14 cellular contexts compared by ENCODE assay signal in the genomic region with DNA sequence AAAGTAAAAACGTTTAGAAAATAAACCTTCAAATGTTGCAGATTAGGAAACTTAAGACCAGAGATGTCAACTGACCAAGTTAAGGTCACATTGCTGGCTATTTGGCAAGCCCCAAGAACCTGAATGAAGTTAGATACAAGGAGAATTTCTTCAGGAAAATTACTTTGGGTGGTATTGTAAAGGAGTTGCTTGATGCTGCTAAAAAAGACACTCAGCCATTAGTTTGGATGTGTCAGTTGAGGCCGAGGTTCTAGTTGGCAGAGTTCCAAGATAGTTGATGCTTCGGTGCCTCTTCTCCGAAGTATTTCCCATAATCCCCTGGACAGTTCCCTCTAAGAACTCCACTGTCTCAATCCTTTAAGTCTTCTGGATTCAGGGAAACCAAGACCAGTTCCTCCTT. TPM values are rescaled to one million over a fixed set of nuclear protein-coding genes. Genes with fewer than 3 reads are reported as not detected.
DNase-seq lines count a peak whose midpoint lies in the region; ATAC-seq lines count a peak whose summit lies in the region.
"Had no signal": no experiment of that assay in that cellular context is flagged by ENCODE, and none has a peak within 500 bp of the region (broad histone marks: within the 10 kb centered on the region; RNA-seq: fewer than 3 reads in every experiment).

No MANE protein-coding gene starts in this region.

- H3K4me1 ChIP-seq in CD4-positive, CD25-positive, alpha-beta regulatory T cell (ENCODE audit: control insufficient read depth, insufficient read depth, low read length, poor library complexity, severe bottlenecking) = peaks cover 18% of the 10 kb centered on the region
- H3K4me1 ChIP-seq in HUES48 (ENCODE audit: control insufficient read depth, insufficient read depth, low read length) = peaks cover 13% of the 10 kb centered on the region

- ATAC-seq in CD4-positive, CD25-positive, alpha-beta regulatory T cell (ENCODE audit: low read depth in 2 of 2) = no peak
- ATAC-seq in memory B cell (ENCODE audit: low read depth) = no peak
- no peak for ATAC-seq in HG03469 (IDR thresholded peaks at IDR 0.05; ENCODE audit: unreplicated experiment)

- peaks cover 22% of the 10 kb centered on the region for H3K36me3 Mint-ChIP-seq in CD4-positive, CD25-positive, alpha-beta regulatory T cell
- H3K36me3 Mint-ChIP-seq in activated naive CD8-positive, alpha-beta T cell treated with anti-CD3 and anti-CD28 coated beads for 36 hours = peaks cover 78% of the 10 kb centered on the region
- H3K36me3 Mint-ChIP-seq in memory B cell = peaks cover 13% of the 10 kb centered on the region

- H3K27me3 Mint-ChIP-seq in CD4-positive, CD25-positive, alpha-beta regulatory T cell = no peaks in the 10 kb centered on the region
- no peaks in the 10 kb centered on the region for H3K27me3 Mint-ChIP-seq in activated naive CD8-positive, alpha-beta T cell treated with anti-CD3 and anti-CD28 coated beads for 36 hours
- H3K27me3 Mint-ChIP-seq in memory B cell = no peaks in the 10 kb centered on the region
- H3K27me3 Mint-ChIP-seq: T-cell had no signal

- no peak for DNase-seq in CD4-positive, CD25-positive, alpha-beta regulatory T cell
- DNase-seq in activated naive CD8-positive, alpha-beta T cell treated with anti-CD3 and anti-CD28 coated beads for 36 hours = no peak
- DNase-seq in memory B cell (ENCODE audit: low spot score in 2 of 2) (no peak), superior temporal gyrus (ENCODE audit: extremely low spot score) (no peak), NCI-H2081 (lab: John Stamatoyannopoulos, UW) (no peak), activated gamma-delta T cell treated with Interleukin-2 at 50 U/mL for 16 hours (no peak)
- DNase-seq: DMS79 treated with DMSO at 0.1 percent for 48 hours, KG1, NCI-H69, T-cell had no signal

- no peaks in the 10 kb centered on the region for H3K9me3 ChIP-seq in CD4-positive, CD25-positive, alpha-beta regulatory T cell (ENCODE audit: control insufficient read depth in 2 of 2, low read length in 2 of 2)
- no peaks in the 10 kb centered on the region for H3K9me3 ChIP-seq in HUES48 (ENCODE audit: control insufficient read depth, insufficient read depth, low read length)

- H3K9me3 Mint-ChIP-seq in CD4-positive, CD25-positive, alpha-beta regulatory T cell = no peaks in the 10 kb centered on the region
- H3K9me3 Mint-ChIP-seq in activated naive CD8-positive, alpha-beta T cell treated with anti-CD3 and anti-CD28 coated beads for 36 hours = peaks cover 3% of the 10 kb centered on the region
- H3K9me3 Mint-ChIP-seq in memory B cell = no peaks in the 10 kb centered on the region
- H3K9me3 Mint-ChIP-seq: T-cell had no signal

- no peak overlapping the region for H3K4me3 ChIP-seq in CD4-positive, CD25-positive, alpha-beta regulatory T cell (ENCODE audit: low read depth, low read length)
- no peak overlapping the region for H3K4me3 ChIP-seq in HUES48 (ENCODE audit: low read depth, low read length)
- H3K4me3 ChIP-seq: coronary artery had no signal

- H3K27ac ChIP-seq in CD4-positive, CD25-positive, alpha-beta regulatory T cell (ENCODE audit: insufficient read depth, low read length, poor library complexity, severe bottlenecking) = no peak overlapping the region
- H3K27ac ChIP-seq in HUES48 (ENCODE audit: low read depth, low read length) = peak overlapping the region; percentile 81

- peaks cover 15 to 62% (median 54%) of the 10 kb centered on the region in 4 donors for H3K4me1 Mint-ChIP-seq in CD4-positive, CD25-positive, alpha-beta regulatory T cell
- peaks cover 65% of the 10 kb centered on the region for H3K4me1 Mint-ChIP-seq in activated naive CD8-positive, alpha-beta T cell treated with anti-CD3 and anti-CD28 coated beads for 36 hours
- peaks cover 34% of the 10 kb centered on the region for H3K4me1 Mint-ChIP-seq in memory B cell

- H3K9ac ChIP-seq in HUES48 (ENCODE audit: low read depth, low read length) = no peak overlapping the region

- H3K4me3 Mint-ChIP-seq in CD4-positive, CD25-positive, alpha-beta regulatory T cell = no peak overlapping the region
- H3K4me3 Mint-ChIP-seq in activated naive CD8-positive, alpha-beta T cell treated with anti-CD3 and anti-CD28 coated beads for 36 hours = peak overlapping the region; percentile 41
- no peak overlapping the region for H3K4me3 Mint-ChIP-seq in memory B cell
- H3K4me3 Mint-ChIP-seq: T-cell had no signal

- H3K27me3 ChIP-seq in CD4-positive, CD25-positive, alpha-beta regulatory T cell (ENCODE audit: control insufficient read depth, insufficient read depth, low read length) = no peaks in the 10 kb centered on the region
- H3K27me3 ChIP-seq in HUES48 (ENCODE audit: control insufficient read depth, insufficient read depth, low read length) = no peaks in the 10 kb centered on the region

- peaks cover 19% of the 10 kb centered on the region for H3K36me3 ChIP-seq in CD4-positive, CD25-positive, alpha-beta regulatory T cell (ENCODE audit: control insufficient read depth, insufficient read depth, low read length)
- peaks cover 6% of the 10 kb centered on the region for H3K36me3 ChIP-seq in HUES48 (ENCODE audit: control insufficient read depth, insufficient read depth, low read length)

- H3K27ac Mint-ChIP-seq in CD4-positive, CD25-positive, alpha-beta regulatory T cell = peak overlapping the region in 2 of 3 donors; percentile 0 to 42
- H3K27ac Mint-ChIP-seq in activated naive CD8-positive, alpha-beta T cell treated with anti-CD3 and anti-CD28 coated beads for 36 hours = peak overlapping the region; percentile 99
- H3K27ac Mint-ChIP-seq in memory B cell = peak overlapping the region; percentile 83

RNA-seq across cellular contexts. Expression of gene SIAH2, which starts 24.3 kb away (rescaled TPM):
- 61.4 TPM for total RNA-seq in CD4-positive, CD25-positive, alpha-beta regulatory T cell
- polyA plus RNA-seq in CD4-positive, CD25-positive, alpha-beta regulatory T cell = 10 to 100 TPM; 23.5 to 46.3 (median 27.5) TPM
- 10 to 100 TPM; 89.1 to 94.4 TPM for total RNA-seq in activated naive CD8-positive, alpha-beta T cell treated with anti-CD3 and anti-CD28 coated beads for 36 hours

RNA-seq across cellular contexts. Expression of gene ERICH6, which starts 35.0 kb away (rescaled TPM):
- not detected for total RNA-seq in CD4-positive, CD25-positive, alpha-beta regulatory T cell
- polyA plus RNA-seq in CD4-positive, CD25-positive, alpha-beta regulatory T cell = under 1 TPM in 2 of 4 donors, not detected in 2; 0.17 to 0.77 TPM
- total RNA-seq in activated naive CD8-positive, alpha-beta T cell treated with anti-CD3 and anti-CD28 coated beads for 36 hours = not detected
- total RNA-seq: skeletal muscle tissue had no signal

Comparison
In these comparisons a context has a peak if more than half of its experiments do, and no peak if none do; other contexts are left out.
1. H3K27ac Mint-ChIP-seq: peak in every context shown above with its lines; median percentile 99 in activated naive CD8-positive, alpha-beta T cell treated with anti-CD3 and anti-CD28 coated beads for 36 hours; 83 in memory B cell; 21 in CD4-positive, CD25-positive, alpha-beta regulatory T cell.